Comparison of ENCODE assay signal across 3 cellular contexts in genomic region chr1:101505240-101505639, GRCh38.
A peak's percentile ranks its signal among the peaks of the same experiment; 100 is the strongest.
DNase-seq lines count a peak whose midpoint lies in the region; TF ChIP-seq lines count a peak whose summit lies in the region.
"Not testable (repeated sequence)": the region's sequence is repeated elsewhere in the genome, so short reads cannot be mapped to it uniquely, and the experiment has no call there.

No MANE protein-coding gene starts in this region.

- H3K9me3 ChIP-seq in HEK293 (ENCODE audit: control insufficient read depth, insufficient read depth, low read depth, low read length), result not testable (repeated sequence)

- POLR2A ChIA-PET in HEK293 (lab: Yijun Ruan, JAX), result not testable (repeated sequence)

- H3K4me3 Mint-ChIP-seq in activated CD4-positive, alpha-beta T cell treated with anti-CD3 and anti-CD28 coated beads, Interleukin-2, amount 10 ng/mL, durations not matched to agents 24 days and 14 days, result not testable (repeated sequence)

- not testable (repeated sequence) for TF ChIP-seq RAD21 in Ishikawa (IDR thresholded peaks at IDR 0.05; ENCODE audit: low read depth)

- H3K4me1 Mint-ChIP-seq in activated CD4-positive, alpha-beta T cell treated with anti-CD3 and anti-CD28 coated beads, Interleukin-2, amount 10 ng/mL, durations not matched to agents 24 days and 14 days, result not testable (repeated sequence)

- peaks cover 20% of the 10 kb centered on the region for H3K27me3 Mint-ChIP-seq in activated CD4-positive, alpha-beta T cell treated with anti-CD3 and anti-CD28 coated beads, Interleukin-2, amount 10 ng/mL, durations not matched to agents 24 days and 14 days

- H3K27ac ChIP-seq in HEK293 (ENCODE audit: extremely low read depth, low read depth, low read length), result not testable (repeated sequence)

- not testable (repeated sequence) for TF ChIP-seq CTCF in HEK293 (tag by site-specific recombination; IDR thresholded peaks at IDR 0.05)

- H3K4me3 ChIP-seq in HEK293 (ENCODE audit: low read depth, low read length), result not testable (repeated sequence)

- CTCF ChIA-PET in HEK293 (lab: Yijun Ruan, JAX), result interaction anchor here (1.1 to 2.3 kb wide), 6 partner anchors 14 to 929 kb away, joined by 5 to 21 read pairs (median 7); no protein-coding TSS in a partner anchor

- not testable (repeated sequence) for H3K36me3 Mint-ChIP-seq in activated CD4-positive, alpha-beta T cell treated with anti-CD3 and anti-CD28 coated beads, Interleukin-2, amount 10 ng/mL, durations not matched to agents 24 days and 14 days (ENCODE audit: low read depth)

- H3K9me3 Mint-ChIP-seq in activated CD4-positive, alpha-beta T cell treated with anti-CD3 and anti-CD28 coated beads, Interleukin-2, amount 10 ng/mL, durations not matched to agents 24 days and 14 days, result not testable (repeated sequence)

- TF ChIP-seq EP300 in Ishikawa (IDR thresholded peaks at IDR 0.05; ENCODE audit: borderline replicate concordance), result not testable (repeated sequence)

- intact Hi-C loops in activated CD4-positive, alpha-beta T cell treated with anti-CD3 and anti-CD28 coated beads, Interleukin-2, amount 10 ng/mL, durations not matched to agents 24 days and 14 days (cut with micrococcal nuclease), result not testable (repeated sequence)

- not testable (repeated sequence) for H3K36me3 ChIP-seq in HEK293 (ENCODE audit: control insufficient read depth in 2 of 2, insufficient read depth in 1 of 2, low read length in 2 of 2)

- H3K4me1 ChIP-seq in HEK293 (ENCODE audit: control insufficient read depth, insufficient read depth, low read length), result not testable (repeated sequence)

- DNase-seq in activated CD4-positive, alpha-beta T cell treated with anti-CD3 and anti-CD28 coated beads, Interleukin-2, amount 10 ng/mL, durations not matched to agents 24 days and 14 days, result peak; percentile 49

- not testable (repeated sequence) for H3K27ac Mint-ChIP-seq in activated CD4-positive, alpha-beta T cell treated with anti-CD3 and anti-CD28 coated beads, Interleukin-2, amount 10 ng/mL, durations not matched to agents 24 days and 14 days

TF ChIP-seq in HEK293, 187 proteins besides CTCF, POLR2A, EP300 and RAD21:
- TF ChIP-seq, protein P1, sequence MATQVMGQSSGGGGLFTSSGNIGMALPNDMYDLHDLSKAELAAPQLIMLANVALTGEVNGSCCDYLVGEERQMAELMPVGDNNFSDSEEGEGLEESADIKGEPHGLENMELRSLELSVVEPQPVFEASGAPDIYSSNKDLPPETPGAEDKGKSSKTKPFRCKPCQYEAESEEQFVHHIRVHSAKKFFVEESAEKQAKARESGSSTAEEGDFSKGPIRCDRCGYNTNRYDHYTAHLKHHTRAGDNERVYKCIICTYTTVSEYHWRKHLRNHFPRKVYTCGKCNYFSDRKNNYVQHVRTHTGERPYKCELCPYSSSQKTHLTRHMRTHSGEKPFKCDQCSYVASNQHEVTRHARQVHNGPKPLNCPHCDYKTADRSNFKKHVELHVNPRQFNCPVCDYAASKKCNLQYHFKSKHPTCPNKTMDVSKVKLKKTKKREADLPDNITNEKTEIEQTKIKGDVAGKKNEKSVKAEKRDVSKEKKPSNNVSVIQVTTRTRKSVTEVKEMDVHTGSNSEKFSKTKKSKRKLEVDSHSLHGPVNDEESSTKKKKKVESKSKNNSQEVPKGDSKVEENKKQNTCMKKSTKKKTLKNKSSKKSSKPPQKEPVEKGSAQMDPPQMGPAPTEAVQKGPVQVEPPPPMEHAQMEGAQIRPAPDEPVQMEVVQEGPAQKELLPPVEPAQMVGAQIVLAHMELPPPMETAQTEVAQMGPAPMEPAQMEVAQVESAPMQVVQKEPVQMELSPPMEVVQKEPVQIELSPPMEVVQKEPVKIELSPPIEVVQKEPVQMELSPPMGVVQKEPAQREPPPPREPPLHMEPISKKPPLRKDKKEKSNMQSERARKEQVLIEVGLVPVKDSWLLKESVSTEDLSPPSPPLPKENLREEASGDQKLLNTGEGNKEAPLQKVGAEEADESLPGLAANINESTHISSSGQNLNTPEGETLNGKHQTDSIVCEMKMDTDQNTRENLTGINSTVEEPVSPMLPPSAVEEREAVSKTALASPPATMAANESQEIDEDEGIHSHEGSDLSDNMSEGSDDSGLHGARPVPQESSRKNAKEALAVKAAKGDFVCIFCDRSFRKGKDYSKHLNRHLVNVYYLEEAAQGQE (tag by site-specific recombination; IDR thresholded peaks at IDR 0.05), result peak; percentile 50; the same call in 1 of the 2 replicates

TF ChIP-seq in Ishikawa, 13 proteins besides CTCF, POLR2A, EP300 and RAD21:
- TF ChIP-seq, protein P1 (IDR thresholded peaks at IDR 0.05; ENCODE audit: low read depth), result peak; percentile 58; the same call in 1 of the 2 replicates
